ENCODE assay signal across 23 cellular contexts in genomic region chr12:101021442-101021841, GRCh38.
DNase-seq lines count a peak whose midpoint lies in the region; FAIRE-seq and TF ChIP-seq lines count a peak whose summit lies in the region.
"Had no signal": no experiment of that assay in that cellular context is flagged by ENCODE, and none has a peak within 500 bp of the region (broad histone marks: within the 10 kb centered on the region; RNA-seq: fewer than 3 reads in every experiment).

No MANE protein-coding gene starts in this region.

- no peak for TF ChIP-seq CTCF in PC-9 (conservative IDR thresholded peaks at IDR 0.05)
- no peak for TF ChIP-seq CTCF in endothelial cell of umbilical vein (IDR thresholded peaks at IDR 0.05; ENCODE audit: extremely low read depth in 1 of 2, insufficient read depth in 1 of 2, low read depth in 1 of 2, low read length in 2 of 2)
- no peak for TF ChIP-seq CTCF in osteoblast (IDR thresholded peaks at IDR 0.05; ENCODE audit: extremely low read depth, low read depth, low read length)

- H3K9me1 ChIP-seq in endothelial cell of umbilical vein (replicated peaks; ENCODE audit: control insufficient read depth, extremely low read depth, insufficient read depth, low read length) = no peaks in the 10 kb centered on the region

- H3K9me2 ChIP-seq in PC-9 (ENCODE audit: insufficient read depth) = no peaks in the 10 kb centered on the region

- H3K27me3 ChIP-seq in PC-9 (ENCODE audit: insufficient read depth, low read depth) (no peaks in the 10 kb centered on the region), endothelial cell of umbilical vein (ENCODE audit: control insufficient read depth in 2 of 2, insufficient read depth in 2 of 2, low read length in 2 of 2) (no peaks in the 10 kb centered on the region), osteoblast (ENCODE audit: insufficient read depth, low read length) (no peaks in the 10 kb centered on the region)
- H3K27me3 ChIP-seq: esophagus muscularis mucosa, pancreas, suprapubic skin, uterus had no signal

- H3K27ac ChIP-seq in PC-9 (peak overlapping the region; percentile 83), endothelial cell of umbilical vein (ENCODE audit: insufficient read depth, low read depth, low read length) (peak overlapping the region; percentile 57), osteoblast (ENCODE audit: low read depth, low read length) (peak overlapping the region; percentile 85)
- H3K27ac ChIP-seq: esophagus muscularis mucosa, pancreas, suprapubic skin, uterus had no signal

- POLR2A ChIA-PET in PC-9 (lab: Charles Lee; ENCODE audit: unreplicated experiment) (no interaction called here), endothelial cell of umbilical vein (lab: Charles Lee) (no interaction called here)

- intact Hi-C loops in PC-9 (cut with micrococcal nuclease; ENCODE audit: unreplicated experiment) = no loop called here
- intact Hi-C loops in endothelial cell of umbilical vein (cut with micrococcal nuclease) = loop anchor here (5.0 kb wide), 1 partner anchor 386 kb away; the partner anchor contains the start of gene ARL1

- peak; percentile 27 for DNase-seq in ELR (ENCODE audit: low read depth)
- DNase-seq in PC-9 = no peak
- peak; percentile 5 for DNase-seq in endothelial cell of umbilical vein (ENCODE audit: low read depth, low spot score)
- no peak for DNase-seq in osteoblast (ENCODE audit: insufficient read length, low spot score, missing footprints)
- no peak for DNase-seq in OCI-M2 (lab: John Stamatoyannopoulos, UW; ENCODE audit: unreplicated experiment)
- no peak for DNase-seq in EL
- DNase-seq in stimulated activated CD4-positive, alpha-beta T cell treated with anti-CD3 and anti-CD28 coated beads, Interleukin-4, amount 100 ng/mL, for 4 hours = no peak
- DNase-seq: activated CD4-positive, alpha-beta memory T cell treated with anti-CD3 and anti-CD28 coated beads, Interleukin-2, amount 10 ng/mL, durations not matched to agents 7 days and 5 days; activated effector memory CD4-positive, alpha-beta T cell treated with anti-CD3 and anti-CD28 coated beads, Interleukin-2, amount 50 U/mL, for 16 hours; activated T-cell treated with anti-CD3 and anti-CD28 coated beads for 4 hours; CD8-positive, alpha-beta memory T cell; DMS79; effector memory CD4-positive, alpha-beta T cell; NCI-H1417 treated with DMSO at 0.1 percent for 48 hours; NCI-H2171; NCI-H526 treated with DMSO at 0.1 percent for 48 hours; pancreas; right cardiac atrium; uterus had no signal

- H3K4me3 ChIP-seq in PC-9 (no peak overlapping the region), endothelial cell of umbilical vein (replicated peaks in 1 of 3; ENCODE audit: insufficient read depth in 1 of 3, low read depth in 1 of 3, low read length in 3 of 3) (no peak overlapping the region), osteoblast (ENCODE audit: insufficient read depth, low read length) (no peak overlapping the region)
- H3K4me3 ChIP-seq: esophagus muscularis mucosa, pancreas, suprapubic skin, uterus had no signal

- H3K79me2 ChIP-seq in PC-9 (ENCODE audit: low read depth) (no peaks in the 10 kb centered on the region), endothelial cell of umbilical vein (ENCODE audit: control insufficient read depth, insufficient read depth, low read length) (no peaks in the 10 kb centered on the region), osteoblast (ENCODE audit: insufficient read depth, low read length) (no peaks in the 10 kb centered on the region)

- no peak for TF ChIP-seq POLR2A in endothelial cell of umbilical vein (IDR thresholded peaks at IDR 0.05; ENCODE audit: low read depth, low read length)

- H3K4me2 ChIP-seq in PC-9 = peak overlapping the region; percentile 40; the same call in 1 of the 2 replicates
- H3K4me2 ChIP-seq in endothelial cell of umbilical vein (ENCODE audit: insufficient read depth, low read length) = no peak overlapping the region
- peak overlapping the region; percentile 22 for H3K4me2 ChIP-seq in osteoblast (ENCODE audit: insufficient read depth, low read length)

- no TSS peak for BruUV-seq in PC-9 (replicated peaks; lab: Mats Ljungman, UMichigan)
- no TSS peak for BruUV-seq in endothelial cell of umbilical vein (replicated peaks; lab: Mats Ljungman, UMichigan)

- no peak overlapping the region for H3K9ac ChIP-seq in endothelial cell of umbilical vein (replicated peaks; ENCODE audit: extremely low read depth, insufficient read depth, low read length)

- CTCF ChIA-PET in PC-9 (lab: Charles Lee) (no interaction called here), endothelial cell of umbilical vein (lab: Charles Lee) (interaction anchor here (1.5 kb wide), 1 partner anchor 17 kb away, joined by 3 read pairs; no protein-coding TSS in a partner anchor)

- H3K9me3 ChIP-seq in PC-9 (ENCODE audit: insufficient read depth, low read depth) (no peaks in the 10 kb centered on the region; the same call in 1 of the 2 replicates), endothelial cell of umbilical vein (replicated peaks; ENCODE audit: control insufficient read depth, insufficient read depth, low read length) (peaks cover 2% of the 10 kb centered on the region), osteoblast (ENCODE audit: low read depth, low read length) (no peaks in the 10 kb centered on the region)
- H3K9me3 ChIP-seq: pancreas, suprapubic skin, uterus had no signal

- H4K20me1 ChIP-seq in PC-9 (ENCODE audit: insufficient read depth) = no peaks in the 10 kb centered on the region
- H4K20me1 ChIP-seq in endothelial cell of umbilical vein (replicated peaks; ENCODE audit: control insufficient read depth, extremely low read depth, insufficient read depth, low read length) = no peaks in the 10 kb centered on the region
- H4K20me1 ChIP-seq in osteoblast (ENCODE audit: insufficient read depth, low read length) = no peaks in the 10 kb centered on the region

- FAIRE-seq in endothelial cell of umbilical vein (lab: Jason Lieb, UNC) = no peak
- FAIRE-seq: colon, GM12891, pancreas had no signal

- dilution Hi-C loops in endothelial cell of umbilical vein (cut with MboI; ENCODE audit: extremely low pct_ligation_motif_present, low sequenced_read_pairs) = no loop called here

- H2AFZ ChIP-seq in PC-9 (no peak overlapping the region), endothelial cell of umbilical vein (ENCODE audit: low read depth, low read length) (no peak overlapping the region), osteoblast (ENCODE audit: low read length) (no peak overlapping the region)

- H3K4me1 ChIP-seq in PC-9 (replicated peaks; ENCODE audit: insufficient read depth) (peaks cover 40% of the 10 kb centered on the region), endothelial cell of umbilical vein (ENCODE audit: control insufficient read depth, extremely low read depth, insufficient read depth, low read length) (peaks cover 24% of the 10 kb centered on the region), osteoblast (ENCODE audit: insufficient read depth, low read length) (peaks cover 27% of the 10 kb centered on the region)
- H3K4me1 ChIP-seq: esophagus muscularis mucosa, uterus had no signal

- H3K36me3 ChIP-seq in PC-9 (ENCODE audit: low read depth) = no peaks in the 10 kb centered on the region
- no peaks in the 10 kb centered on the region for H3K36me3 ChIP-seq in endothelial cell of umbilical vein (ENCODE audit: control insufficient read depth in 2 of 2, extremely low read depth in 1 of 2, insufficient read depth in 2 of 2, low read length in 2 of 2)
- no peaks in the 10 kb centered on the region for H3K36me3 ChIP-seq in osteoblast (ENCODE audit: insufficient read depth, low read length)
- H3K36me3 ChIP-seq: esophagus muscularis mucosa, pancreas, suprapubic skin, uterus had no signal

- peaks cover 15% of the 10 kb centered on the region for H3F3A ChIP-seq in PC-9 (ENCODE audit: insufficient read depth, low read depth)

TF ChIP-seq in endothelial cell of umbilical vein, 7 proteins besides CTCF, POLR2A, EP300 and RAD21:
- TF ChIP-seq JUN (IDR thresholded peaks at IDR 0.05; ENCODE audit: borderline replicate concordance, insufficient read depth, insufficient read length, low read depth) = no peak
- TF ChIP-seq MYC (IDR thresholded peaks at IDR 0.05; ENCODE audit: low read depth, low read length) = no peak
- TF ChIP-seq POLR2AphosphoS5 (IDR thresholded peaks at IDR 0.05; ENCODE audit: insufficient read depth, low read depth, low read length) = no peak
- TF ChIP-seq FOS (IDR thresholded peaks at IDR 0.05; ENCODE audit: borderline replicate concordance, insufficient read depth, low read length) = no peak
- no peak for TF ChIP-seq GATA2 (IDR thresholded peaks at IDR 0.05; ENCODE audit: insufficient read depth, insufficient read length, low read depth, low read length)
- TF ChIP-seq EZH2 (IDR thresholded peaks at IDR 0.05; ENCODE audit: borderline replicate concordance, low read depth, low read length, severe bottlenecking) = no peak
- no peak for TF ChIP-seq MAX (IDR thresholded peaks at IDR 0.05; ENCODE audit: insufficient read depth, insufficient read length)

Comparison
In these comparisons a context has a peak if more than half of its experiments do, and no peak if none do; other contexts are left out.
1. DNase-seq: peak in ELR (single experiment) and endothelial cell of umbilical vein (single experiment); none in PC-9 (0 of 2), osteoblast (single experiment), OCI-M2 (single experiment), EL (single experiment) and stimulated activated CD4-positive, alpha-beta T cell treated with anti-CD3 and anti-CD28 coated beads, Interleukin-4, amount 100 ng/mL, for 4 hours (0 of 2).
2. Peak in every context shown above with its lines, with median percentiles within 50 percentile points of each other: H3K27ac ChIP-seq.